8 cellular contexts compared by ENCODE assay signal in genomic region chr3:189304465-189305341, GRCh38.
A peak's percentile ranks its signal among the peaks of the same experiment; 100 is the strongest.
DNase-seq lines count a peak whose midpoint lies in the region; ATAC-seq and TF ChIP-seq lines count a peak whose summit lies in the region.

No MANE protein-coding gene starts in this region.

- BruUV-seq in Caco-2 (replicated peaks; lab: Mats Ljungman, UMichigan): TSS peak; percentile 65

- no peaks in the 10 kb centered on the region for H3K36me3 ChIP-seq in Caco-2 (ENCODE audit: control insufficient read depth, insufficient read depth, low read length)
- no peaks in the 10 kb centered on the region for H3K36me3 ChIP-seq in MG63

- no peaks in the 10 kb centered on the region for H3K27me3 Mint-ChIP-seq in Caco-2 (ENCODE audit: insufficient read depth, unreplicated experiment)
- H3K27me3 Mint-ChIP-seq in effector memory CD8-positive, alpha-beta T cell: no peaks in the 10 kb centered on the region

- H3K4me3 ChIP-seq in Caco-2 (ENCODE audit: low read depth, low read length) (no peak overlapping the region), MG63 (no peak overlapping the region)

- DNase-seq in Caco-2 (peak; percentile 72 to 77), MG63 (peak; percentile 82), iPS-NIHi7 (ENCODE audit: extremely low spot score) (peak; percentile 31), KBM-7 (no peak), cerebellar nuclear complex (lab: John Stamatoyannopoulos, UW) (no peak), erythroblast (lab: John Stamatoyannopoulos, UW) (no peak)
- DNase-seq in activated CD4-positive, alpha-beta T cell treated with anti-CD3 and anti-CD28 coated beads, Interleukin-2, amount 50 U/mL, for 4 hours: peak; percentile 9 to 11
- no peak for DNase-seq in effector memory CD8-positive, alpha-beta T cell

- H3K4me3 Mint-ChIP-seq in Caco-2 (ENCODE audit: unreplicated experiment): peak overlapping the region; percentile 56
- H3K4me3 Mint-ChIP-seq in effector memory CD8-positive, alpha-beta T cell: no peak overlapping the region

- peaks cover 24% of the 10 kb centered on the region for H3K4me1 ChIP-seq in Caco-2

- no peak for TF ChIP-seq POLR2A in erythroblast (IDR thresholded peaks at IDR 0.05; ENCODE audit: low read length)

- H3K36me3 Mint-ChIP-seq in Caco-2 (ENCODE audit: insufficient read depth, unreplicated experiment): no peaks in the 10 kb centered on the region
- no peaks in the 10 kb centered on the region for H3K36me3 Mint-ChIP-seq in effector memory CD8-positive, alpha-beta T cell (ENCODE audit: insufficient read depth)

- no peaks in the 10 kb centered on the region for H3K9me3 Mint-ChIP-seq in Caco-2 (ENCODE audit: unreplicated experiment)
- no peaks in the 10 kb centered on the region for H3K9me3 Mint-ChIP-seq in effector memory CD8-positive, alpha-beta T cell

- intact Hi-C loops in Caco-2 (cut with micrococcal nuclease; ENCODE audit: unreplicated experiment): loop anchor here (1.0 to 2.0 kb wide), 2 partner anchors 12 to 20 kb away; no protein-coding TSS in a partner anchor

- H3K9me3 ChIP-seq in Caco-2 (no peaks in the 10 kb centered on the region), MG63 (no peaks in the 10 kb centered on the region)

- no peaks in the 10 kb centered on the region for H3K27me3 ChIP-seq in Caco-2 (replicated peaks; ENCODE audit: control insufficient read depth, insufficient read depth, low read length)
- H3K27me3 ChIP-seq in MG63: no peaks in the 10 kb centered on the region

- ATAC-seq in effector memory CD8-positive, alpha-beta T cell (replicated peaks): no peak

- TF ChIP-seq CTCF in Caco-2 (IDR thresholded peaks at IDR 0.05; ENCODE audit: insufficient read depth in 1 of 2, low read depth in 1 of 2, low read length in 1 of 2, severe bottlenecking in 1 of 2, unreplicated experiment in 1 of 2): no peak

- in situ Hi-C loops in KBM-7 (cut with MboI; ENCODE audit: low pct_unique_long_range_greater_than_20kb, low sequenced_read_pairs): no loop called here

- POLR2A ChIA-PET in Caco-2 (lab: Charles Lee): interaction anchor here (0.6 kb wide), 1 partner anchor 832 kb away, joined by 3 read pairs; no protein-coding TSS in a partner anchor

- peak overlapping the region; percentile 91 for H3K27ac Mint-ChIP-seq in Caco-2 (ENCODE audit: unreplicated experiment)
- H3K27ac Mint-ChIP-seq in effector memory CD8-positive, alpha-beta T cell: no peak overlapping the region

- peaks cover 21% of the 10 kb centered on the region for H3K4me1 Mint-ChIP-seq in Caco-2 (ENCODE audit: low read depth, unreplicated experiment)
- peaks cover 1 to 9% of the 10 kb centered on the region in 2 donors for H3K4me1 Mint-ChIP-seq in effector memory CD8-positive, alpha-beta T cell (ENCODE audit: low read depth in 2 of 2)

- CTCF ChIA-PET in Caco-2 (lab: Charles Lee): interaction anchor here (1.2 to 1.8 kb wide), 3 partner anchors 12 to 645 kb away, joined by 3 to 6 read pairs (median 3); no protein-coding TSS in a partner anchor

Comparison
In these comparisons a context has a peak if more than half of its experiments do, and no peak if none do; other contexts are left out.
1. DNase-seq: peak in Caco-2 (2 of 2), MG63 (single experiment), activated CD4-positive, alpha-beta T cell treated with anti-CD3 and anti-CD28 coated beads, Interleukin-2, amount 50 U/mL, for 4 hours (2 of 2) and iPS-NIHi7 (single experiment); none in KBM-7 (single experiment), cerebellar nuclear complex (0 of 2), erythroblast (0 of 2) and effector memory CD8-positive, alpha-beta T cell (0 of 3).